In the genomic region with DNA sequence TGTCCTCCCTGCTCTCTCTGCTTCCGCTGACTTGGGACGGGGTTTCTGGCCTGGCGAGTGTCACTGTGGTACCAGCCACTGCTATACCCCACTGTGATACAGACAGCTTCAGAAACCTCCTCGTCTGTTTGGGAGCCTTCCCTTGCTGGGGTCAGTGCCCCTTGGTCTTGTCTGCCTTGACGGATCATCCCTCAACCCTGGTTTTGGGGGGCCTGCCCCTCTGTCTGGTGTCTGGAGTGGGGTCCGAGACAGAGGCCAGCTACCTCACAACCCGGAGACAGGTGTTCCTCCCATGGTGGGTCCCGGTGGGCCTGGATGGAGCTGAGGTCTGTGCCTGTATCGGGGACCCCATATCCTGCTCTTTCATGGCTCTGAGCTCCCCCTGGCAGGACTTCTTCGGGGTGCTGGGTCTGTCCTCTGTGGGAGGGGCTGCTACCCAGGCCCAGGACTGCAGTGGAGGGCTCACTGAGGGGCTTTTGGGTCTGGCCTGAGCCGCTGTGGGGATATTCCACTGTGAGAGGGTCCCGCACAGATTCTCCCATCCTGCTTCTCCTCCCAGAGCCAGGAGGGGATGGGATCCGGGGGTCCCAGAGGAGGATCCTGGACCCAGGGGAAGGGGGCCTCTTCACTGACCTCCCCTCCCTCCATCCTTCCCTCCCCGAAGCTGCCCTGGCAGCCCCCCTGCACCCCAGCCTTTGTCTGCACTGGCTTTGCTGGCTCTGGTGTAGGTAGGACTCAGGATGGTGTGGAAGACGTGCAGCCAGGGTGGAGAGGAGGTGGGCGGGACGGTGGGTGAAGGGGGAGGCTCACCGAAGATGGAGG, we compare ENCODE assay signal across 18 cellular contexts.
DNase-seq lines count a peak whose midpoint lies in the region; ATAC-seq and TF ChIP-seq lines count a peak whose summit lies in the region.
"Had no signal": no experiment of that assay in that cellular context is flagged by ENCODE, and none has a peak within 500 bp of the region (broad histone marks: within the 10 kb centered on the region; RNA-seq: fewer than 3 reads in every experiment).

No MANE protein-coding gene starts in this region.

- no peaks in the 10 kb centered on the region for H3K27me3 ChIP-seq in heart left ventricle
- H3K27me3 ChIP-seq: BLaER1 treated with 17β-estradiol and CSF1 and Interleukin-3, amounts not matched to agents 10 nM and 100 nM; body of pancreas had no signal

- H3K27ac ChIP-seq in heart left ventricle: no peak overlapping the region
- H3K27ac ChIP-seq: BLaER1 treated with 17β-estradiol and CSF1 and Interleukin-3, amounts not matched to agents 10 nM and 100 nM; body of pancreas had no signal

- intact Hi-C loops in heart left ventricle (cut with DNase I): no loop called here
- intact Hi-C loops in posterior cingulate gyrus (cut with DNase I): no loop called here

- no peaks in the 10 kb centered on the region for H3K36me3 ChIP-seq in heart left ventricle
- H3K36me3 ChIP-seq: BLaER1 treated with 17β-estradiol and CSF1 and Interleukin-3, amounts not matched to agents 10 nM and 100 nM had no signal

- no peak for TF ChIP-seq CTCF in heart left ventricle (IDR thresholded peaks at IDR 0.05)

- 59 to 78% (median 69%) methylated on average over 13 to 18 of the region's 18 CpGs for WGBS in heart left ventricle, 4 donors

- no peak for TF ChIP-seq POLR2A in heart left ventricle (IDR thresholded peaks at IDR 0.05)

- H3K9me3 ChIP-seq in heart left ventricle: no peaks in the 10 kb centered on the region
- H3K9me3 ChIP-seq: BLaER1 treated with 17β-estradiol and CSF1 and Interleukin-3, amounts not matched to agents 10 nM and 100 nM; body of pancreas had no signal

- no peaks in the 10 kb centered on the region for H3K4me1 ChIP-seq in heart left ventricle
- H3K4me1 ChIP-seq: BLaER1 treated with 17β-estradiol and CSF1 and Interleukin-3, amounts not matched to agents 10 nM and 100 nM; body of pancreas had no signal

- ATAC-seq in heart left ventricle: no peak
- ATAC-seq: body of pancreas; naive thymus-derived CD8-positive, alpha-beta T cell had no signal

- H3K4me3 ChIP-seq in GM08714 (ENCODE audit: low read length) (peak overlapping the region; percentile 97), heart left ventricle (no peak overlapping the region)
- H3K4me3 ChIP-seq: BLaER1 treated with 17β-estradiol and CSF1 and Interleukin-3, amounts not matched to agents 10 nM and 100 nM; body of pancreas had no signal

- peak; percentile 4 for DNase-seq in HuH-7 (ENCODE audit: low spot score)
- peak in 4 of 5 donors; percentile 2 to 37 (median 16) for DNase-seq in heart left ventricle
- peak in 7 of 10 donors; percentile 5 to 53 (median 10) for DNase-seq in posterior cingulate gyrus
- no peak for DNase-seq in medulla oblongata (ENCODE audit: extremely low spot score)
- no peak for DNase-seq in 8988T
- DNase-seq in DMS53 (lab: John Stamatoyannopoulos, UW): no peak
- DNase-seq in NCI-H146 (lab: John Stamatoyannopoulos, UW): no peak
- DNase-seq: activated CD4-positive, alpha-beta T cell treated with anti-CD3 and anti-CD28 coated beads, Interleukin-2, amount 50 U/mL, for 1 hour; activated gamma-delta T cell treated with Interleukin-2 at 50 U/mL for 16 hours; DMS79 treated with DMSO at 0.1 percent for 48 hours; GOT3; MM.1S; NCI-H82; stimulated activated naive CD4-positive, alpha-beta T cell had no signal

Comparison
In these comparisons a context has a peak if more than half of its experiments do, and no peak if none do; other contexts are left out.
1. DNase-seq: peak in HuH-7 (single experiment), heart left ventricle (4 of 5) and posterior cingulate gyrus (7 of 10); none in medulla oblongata (single experiment), 8988T (single experiment), DMS53 (single experiment) and NCI-H146 (single experiment).